ENCODE assay signal across 1 cellular context in genomic region chr1:77552626-77553025, GRCh38.
TF ChIP-seq lines count a peak whose summit lies in the region.

No MANE protein-coding gene starts in this region.

TF ChIP-seq in K562, 482 proteins besides CTCF, POLR2A, EP300 and RAD21 (continued from another document):
- TF ChIP-seq ZBTB26 (CRISPR knock-in tag; IDR thresholded peaks at IDR 0.05): no peak
- TF ChIP-seq ELF4 (CRISPR knock-in tag; IDR thresholded peaks at IDR 0.05): no peak
- TF ChIP-seq E2F1 (CRISPR knock-in tag; IDR thresholded peaks at IDR 0.05): no peak
- no peak for TF ChIP-seq ZBTB11 (CRISPR knock-in tag; IDR thresholded peaks at IDR 0.05)
